9 cellular contexts compared by ENCODE assay signal in genomic region chr17:40499551-40500189, GRCh38. TPM values are rescaled to one million over a fixed set of nuclear protein-coding genes. Genes with fewer than 3 reads are reported as not detected.
DNase-seq lines count a peak whose midpoint lies in the region; ATAC-seq and TF ChIP-seq lines count a peak whose summit lies in the region.
"Had no signal": no experiment of that assay in that cellular context is flagged by ENCODE, and none has a peak within 500 bp of the region (broad histone marks: within the 10 kb centered on the region; RNA-seq: fewer than 3 reads in every experiment).

No MANE protein-coding gene starts in this region.

- DNase-seq in GM23248 (peak; percentile 87), RPMI7951 (ENCODE audit: low read depth) (peak; percentile 65), fibroblast of the conjunctiva (ENCODE audit: low read depth) (peak; percentile 36), omental fat pad (ENCODE audit: low spot score) (peak; percentile 65), amniotic stem cell (lab: John Stamatoyannopoulos, UW) (no peak)

- H3K4me2 ChIP-seq in GM23248 (ENCODE audit: unreplicated experiment) = peak overlapping the region; percentile 40

- peak overlapping the region; percentile 35 for H3K9ac ChIP-seq in GM23248

- peak overlapping the region; percentile 47 for H3K27ac ChIP-seq in GM23248
- H3K27ac ChIP-seq: HL-60 had no signal

- no peaks in the 10 kb centered on the region for H3K9me3 ChIP-seq in GM23248 (ENCODE audit: low read depth)

- peaks cover 17% of the 10 kb centered on the region for H3F3A ChIP-seq in GM23248 (ENCODE audit: insufficient read depth)

- H3K36me3 ChIP-seq in GM23248 (ENCODE audit: low read depth) = no peaks in the 10 kb centered on the region

- H3K4me1 ChIP-seq in GM23248 (ENCODE audit: insufficient read depth) = peaks cover 28% of the 10 kb centered on the region

- in situ Hi-C loops in GM23248 (cut with MboI) = no loop called here

- WGBS in GM23248 (ENCODE audit: low coverage in 1 of 2, low lambda C conversion rate in 2 of 2, missing lambda C conversion rate in 2 of 2), 2 experiments = 13 to 15% methylated on average over 17 of the region's 17 CpGs

- no peaks in the 10 kb centered on the region for H4K20me1 ChIP-seq in GM23248 (ENCODE audit: insufficient read depth)

- no peak overlapping the region for H3K4me3 ChIP-seq in GM23248

- H3K79me2 ChIP-seq in GM23248 (ENCODE audit: insufficient read depth) = no peaks in the 10 kb centered on the region

- peak; percentile 86 for ATAC-seq in omental fat pad (ENCODE audit: low FRiP score)
- ATAC-seq in GM19467 (IDR thresholded peaks at IDR 0.05; ENCODE audit: unreplicated experiment) = no peak
- ATAC-seq in GM21529 (IDR thresholded peaks at IDR 0.05; ENCODE audit: unreplicated experiment) = no peak
- no peak for ATAC-seq in GM21825 (IDR thresholded peaks at IDR 0.05; ENCODE audit: unreplicated experiment)

- TF ChIP-seq CTCF in omental fat pad (IDR thresholded peaks at IDR 0.05) = no peak

- H3K9me2 ChIP-seq in GM23248 (ENCODE audit: insufficient read depth) = no peaks in the 10 kb centered on the region

- H3K27me3 ChIP-seq in GM23248 (replicated peaks; ENCODE audit: insufficient read depth) = no peaks in the 10 kb centered on the region

- peak overlapping the region; percentile 68 for H2AFZ ChIP-seq in GM23248

RNA-seq across cellular contexts. Expression of gene TNS4, which starts 1.8 kb away (rescaled TPM):
- not detected in 2 replicates for total RNA-seq in GM23248 (2014; rRNA removed; shearing (Covaris generic))
- 0.20 and 0.44 TPM in 2 replicates for polyA plus RNA-seq in GM23248 (2016; fragmentation: Nextera tagmentation; extraction: Ambion mirVana)
- not detected in 2 replicates for total RNA-seq in RPMI7951 (2014; rRNA removed; shearing (Covaris generic))
- total RNA-seq in omental fat pad = 1 to 10 TPM in 2 of 4 donors, not detected in 2; 1.8 to 2.1 TPM

RNA-seq across cellular contexts. Expression of gene IGFBP4, which starts 56.4 kb away (rescaled TPM):
- 361 and 408 TPM in 2 replicates for total RNA-seq in GM23248 (2014; rRNA removed; shearing (Covaris generic))
- polyA plus RNA-seq in GM23248 (2016; fragmentation: Nextera tagmentation; extraction: Ambion mirVana) = 1,209 and 1,277 TPM in 2 replicates
- 2.3 and 2.8 TPM in 2 replicates for total RNA-seq in RPMI7951 (2014; rRNA removed; shearing (Covaris generic))
- 100 to 1,000 TPM; 352 to 633 (median 429) TPM for total RNA-seq in omental fat pad

Comparison
In these comparisons a context has a peak if more than half of its experiments do, and no peak if none do; other contexts are left out.
1. RNA of gene IGFBP4, which starts 56.4 kb away (total RNA-seq): 352 to 633 TPM in omental fat pad and 361 to 408 TPM in GM23248; 2.3 to 2.8 TPM in RPMI7951; every median in the first group is over 10 times any median in the second.